In genomic region chrX:71178908-71179307, GRCh38 we compare ENCODE assay signal across 8 cellular contexts. TPM values are rescaled to one million over a fixed set of nuclear protein-coding genes. Genes with fewer than 3 reads are reported as not detected.
DNase-seq lines count a peak whose midpoint lies in the region; ATAC-seq and TF ChIP-seq lines count a peak whose summit lies in the region.

No MANE protein-coding gene starts in this region.

- no peaks in the 10 kb centered on the region for H3K27me3 Mint-ChIP-seq in brain

- peak overlapping the region in 4 of 5 experiments; percentile 62 to 77 (median 74) for H3K27ac Mint-ChIP-seq in brain

- no peak overlapping the region for H3K4me2 ChIP-seq in SU-DHL-6 (ENCODE audit: low read depth, low read length, poor library complexity, severe bottlenecking)

- H4K20me1 ChIP-seq in SU-DHL-6 (ENCODE audit: low read depth, low read length), result no peaks in the 10 kb centered on the region

- no peaks in the 10 kb centered on the region for H3K27me3 ChIP-seq in SU-DHL-6 (ENCODE audit: low read length)

- peaks cover 19% of the 10 kb centered on the region; the same call in 1 of the 2 replicates for H3F3A ChIP-seq in SU-DHL-6 (ENCODE audit: insufficient read depth)

- no peaks in the 10 kb centered on the region for H3K36me3 Mint-ChIP-seq in brain

- DNase-seq in Right ventricle myocardium superior (peak; percentile 43), cardiac septum (ENCODE audit: low spot score) (no peak), NCI-H1105 (lab: John Stamatoyannopoulos, UW) (peak; percentile 9), inferior parietal cortex (ENCODE audit: extremely low spot score) (peak; percentile 80)
- DNase-seq in stimulated activated CD4-positive, alpha-beta T cell treated with anti-CD3 and anti-CD28 coated beads, Interleukin-2, amount 100 ng/mL, for 24 hours, result peak; percentile 25 to 43

- TF ChIP-seq CTCF in SU-DHL-6 (IDR thresholded peaks at IDR 0.05; ENCODE audit: insufficient read depth, low read length, poor library complexity, severe bottlenecking) (peak; percentile 19), brain (conservative IDR thresholded peaks at IDR 0.05) (peak; percentile 74 to 78)

- H3K9me3 ChIP-seq in SU-DHL-6 (ENCODE audit: insufficient read depth, low read length), result no peaks in the 10 kb centered on the region

- peak overlapping the region in 1 of 5 experiments; percentile 63 for H3K4me3 Mint-ChIP-seq in brain

- H3K9me3 Mint-ChIP-seq in brain, result peaks cover 0 to 11% (median 0%) of the 10 kb centered on the region in 5 experiments

- no peaks in the 10 kb centered on the region for H3K79me2 ChIP-seq in SU-DHL-6 (ENCODE audit: insufficient read depth, low read length)

- peaks cover 28% of the 10 kb centered on the region for H3K4me1 Mint-ChIP-seq in brain

- ATAC-seq in Right ventricle myocardium superior (ENCODE audit: poor library complexity) (peak; percentile 48), HG03571 (IDR thresholded peaks at IDR 0.05; ENCODE audit: unreplicated experiment) (no peak)

- H3K9ac ChIP-seq in SU-DHL-6 (ENCODE audit: low read length), result no peak overlapping the region

- H3K4me3 ChIP-seq in SU-DHL-6 (ENCODE audit: insufficient read depth, low read length, poor library complexity, severe bottlenecking), result no peak overlapping the region

- no peak overlapping the region for H3K27ac ChIP-seq in SU-DHL-6 (ENCODE audit: low read depth, low read length)

- H3K36me3 ChIP-seq in SU-DHL-6 (ENCODE audit: low read length), result no peaks in the 10 kb centered on the region

- no peak overlapping the region for H2AFZ ChIP-seq in SU-DHL-6 (ENCODE audit: low read depth, low read length, severe bottlenecking)

- H3K9me2 ChIP-seq in SU-DHL-6 (replicated peaks; ENCODE audit: insufficient read depth, low read length), result no peaks in the 10 kb centered on the region

- intact Hi-C loops in Right ventricle myocardium superior (cut with DNase I), result loop anchor here (10.0 kb wide), 1 partner anchor 204 kb away; no protein-coding TSS in a partner anchor
- intact Hi-C loops in cardiac septum (cut with DNase I), result loop anchor here (5.0 kb wide), 2 partner anchors 207 to 412 kb away; no protein-coding TSS in a partner anchor

RNA-seq across cellular contexts. Expression of gene NLGN3, which starts 34.3 kb away (rescaled TPM):
- total RNA-seq in Right ventricle myocardium superior (0.38 TPM), cardiac septum (0.67 TPM)
- polyA plus RNA-seq in brain (ENCODE audit: insufficient read depth, low read depth, low replicate concordance), result 27.3 TPM

RNA-seq across cellular contexts. Expression of gene GJB1, which starts 44.1 kb away (rescaled TPM):
- total RNA-seq in Right ventricle myocardium superior (not detected), cardiac septum (not detected)
- polyA plus RNA-seq in brain (ENCODE audit: insufficient read depth, low read depth, low replicate concordance), result 60.6 TPM
